25 cellular contexts compared by ENCODE assay signal in genomic region chr6:161261797-161262196, GRCh38.
"Had no signal": no experiment of that assay in that cellular context is flagged by ENCODE, and none has a peak within 500 bp of the region (broad histone marks: within the 10 kb centered on the region; RNA-seq: fewer than 3 reads in every experiment).

No MANE protein-coding gene starts in this region.

- H3K27ac Mint-ChIP-seq: stimulated activated naive B cell treated with anti-CD40 and anti-IgM and Interleukin-4, amounts not matched to agents 10 μg/mL and 1 μg/mL and 100 μg/mL, for 72 hours; stimulated activated naive CD8-positive, alpha-beta T cell treated with anti-CD3 and anti-CD28 coated beads, Interleukin-15, Interleukin-2, amounts not matched to agents 100 ng/mL and 50 ng/mL, for 24 hours had no signal

- H3K4me3 Mint-ChIP-seq: natural killer cell; neural crest cell; stimulated activated naive B cell treated with anti-CD40 and anti-IgM and Interleukin-4, amounts not matched to agents 10 μg/mL and 1 μg/mL and 100 μg/mL, for 72 hours; stimulated activated naive CD8-positive, alpha-beta T cell treated with anti-CD3 and anti-CD28 coated beads, Interleukin-15, Interleukin-2, amounts not matched to agents 100 ng/mL and 50 ng/mL, for 24 hours had no signal

- H3K9me3 Mint-ChIP-seq: natural killer cell; neural crest cell; stimulated activated naive B cell treated with anti-CD40 and anti-IgM and Interleukin-4, amounts not matched to agents 10 μg/mL and 1 μg/mL and 100 μg/mL, for 72 hours; stimulated activated naive CD8-positive, alpha-beta T cell treated with anti-CD3 and anti-CD28 coated beads, Interleukin-15, Interleukin-2, amounts not matched to agents 100 ng/mL and 50 ng/mL, for 24 hours had no signal

- H3K36me3 Mint-ChIP-seq: natural killer cell had no signal

- H3K9me3 ChIP-seq: gastroesophageal sphincter, heart left ventricle, left ventricle myocardium inferior, lower lobe of right lung, prostate gland, right atrium auricular region, sigmoid colon, spleen, thoracic aorta, transverse colon, upper lobe of right lung, uterus had no signal

- H3K4me1 ChIP-seq: foreskin keratinocyte, left ventricle myocardium inferior, lower lobe of right lung, parathyroid adenoma, prostate gland, right atrium auricular region, spleen, transverse colon, upper lobe of right lung, uterus had no signal

- H3K27me3 Mint-ChIP-seq: stimulated activated naive B cell treated with anti-CD40 and anti-IgM and Interleukin-4, amounts not matched to agents 10 μg/mL and 1 μg/mL and 100 μg/mL, for 72 hours; stimulated activated naive CD8-positive, alpha-beta T cell treated with anti-CD3 and anti-CD28 coated beads, Interleukin-15, Interleukin-2, amounts not matched to agents 100 ng/mL and 50 ng/mL, for 24 hours had no signal

- H3K9ac ChIP-seq: parathyroid adenoma had no signal

- H3K79me2 ChIP-seq: parathyroid adenoma had no signal

- H2AFZ ChIP-seq: hepatocyte, parathyroid adenoma had no signal

- DNase-seq: dorsolateral prefrontal cortex; effector CD4-positive, alpha-beta T cell; foreskin keratinocyte; heart left ventricle; kidney glomerular epithelial cell; left colon; left ventricle myocardium inferior; lower lobe of right lung; natural killer cell; sigmoid colon; spleen; stimulated activated CD4-positive, alpha-beta T cell treated with anti-CD3 and anti-CD28 coated beads, Interleukin-4, amount 100 ng/mL, for 4 hours; stimulated activated naive B cell treated with anti-CD40 and anti-IgM and Interleukin-4, amounts not matched to agents 10 μg/mL and 1 μg/mL and 100 μg/mL, for 72 hours; transverse colon; upper lobe of right lung; uterus had no signal

- ATAC-seq: esophagus mucosa; gastroesophageal sphincter; heart left ventricle; left colon; lower lobe of right lung; natural killer cell; stimulated activated naive B cell treated with anti-CD40 and anti-IgM and Interleukin-4, amounts not matched to agents 10 μg/mL and 1 μg/mL and 100 μg/mL, for 72 hours; upper lobe of right lung had no signal

- H3K4me2 ChIP-seq: hepatocyte had no signal

- H3K4me1 Mint-ChIP-seq: stimulated activated naive B cell treated with anti-CD40 and anti-IgM and Interleukin-4, amounts not matched to agents 10 μg/mL and 1 μg/mL and 100 μg/mL, for 72 hours had no signal

- H3K4me3 ChIP-seq: dorsolateral prefrontal cortex, gastroesophageal sphincter, heart left ventricle, hepatocyte, left ventricle myocardium inferior, lower lobe of right lung, prostate gland, right atrium auricular region, sigmoid colon, spleen, thoracic aorta, transverse colon, upper lobe of right lung, uterus had no signal

- H3K27ac ChIP-seq: foreskin keratinocyte, gastroesophageal sphincter, heart left ventricle, hepatocyte, left ventricle myocardium inferior, lower lobe of right lung, parathyroid adenoma, prostate gland, right atrium auricular region, sigmoid colon, spleen, thoracic aorta, transverse colon, upper lobe of right lung, uterus had no signal

- H3K27me3 ChIP-seq: dorsolateral prefrontal cortex, foreskin keratinocyte, gastroesophageal sphincter, heart left ventricle, hepatocyte, right atrium auricular region, sigmoid colon, spleen, transverse colon, upper lobe of right lung, uterus had no signal

- H3K36me3 ChIP-seq: left ventricle myocardium inferior, lower lobe of right lung, prostate gland, right atrium auricular region, sigmoid colon, thoracic aorta, transverse colon, upper lobe of right lung, uterus had no signal
